20 cellular contexts compared by ENCODE assay signal in genomic region chr1:63600248-63600647, GRCh38.
"Had no signal": no experiment of that assay in that cellular context is flagged by ENCODE, and none has a peak within 500 bp of the region (broad histone marks: within the 10 kb centered on the region; RNA-seq: fewer than 3 reads in every experiment).

No MANE protein-coding gene starts in this region.

- H3K9me3 ChIP-seq: heart right ventricle, left lung, lower lobe of right lung, right atrium auricular region, stomach, thoracic aorta had no signal

- H3K36me3 ChIP-seq: left lung, lower lobe of right lung, right atrium auricular region, stomach, thoracic aorta had no signal

- H3K4me1 ChIP-seq: lower lobe of right lung had no signal

- H3K27ac ChIP-seq: dorsolateral prefrontal cortex, heart right ventricle, left lung, lower lobe of right lung, right atrium auricular region, stomach, thoracic aorta had no signal

- H3K4me3 ChIP-seq: dorsolateral prefrontal cortex, heart right ventricle, left lung, lower lobe of right lung, right atrium auricular region, stomach, thoracic aorta had no signal

- FAIRE-seq: endometrium, frontal cortex had no signal

- ATAC-seq: esophagus mucosa; heart right ventricle; left lung; lower lobe of right lung; naive thymus-derived CD8-positive, alpha-beta T cell; stimulated activated naive B cell treated with anti-CD40 and anti-IgM and Interleukin-4, amounts not matched to agents 10 μg/mL and 1 μg/mL and 100 μg/mL, for 72 hours had no signal

- DNase-seq: cortex of kidney; dorsolateral prefrontal cortex; effector CD8-positive, alpha-beta T cell; heart right ventricle; hypothalamus; islet precursor cell; left lung; lower lobe of right lung; naive thymus-derived CD8-positive, alpha-beta T cell; posterior cingulate gyrus; stimulated activated CD4-positive, alpha-beta T cell treated with anti-CD3 and anti-CD28 coated beads, Interleukin-4, amount 100 ng/mL, for 1 hour; stimulated activated naive B cell treated with anti-CD40 and anti-IgM and Interleukin-4, amounts not matched to agents 10 μg/mL and 1 μg/mL and 100 μg/mL, for 72 hours; stomach; substantia nigra; trophoblast cell had no signal

- H3K27me3 ChIP-seq: dorsolateral prefrontal cortex, heart right ventricle, left lung, right atrium auricular region, stomach had no signal
